Comparison of ENCODE assay signal across 8 cellular contexts in genomic region chr14:93219103-93219726, GRCh38. TPM values are rescaled to one million over a fixed set of nuclear protein-coding genes. Genes with fewer than 3 reads are reported as not detected.
DNase-seq lines count a peak whose midpoint lies in the region; ATAC-seq and TF ChIP-seq lines count a peak whose summit lies in the region.

No MANE protein-coding gene starts in this region.

- H3K27me3 Mint-ChIP-seq in activated CD4-positive, alpha-beta T cell treated with anti-CD3 and anti-CD28 coated beads, Interleukin-2, amount 10 ng/mL, durations not matched to agents 24 days and 14 days = no peaks in the 10 kb centered on the region

- H3K4me3 Mint-ChIP-seq in activated CD4-positive, alpha-beta T cell treated with anti-CD3 and anti-CD28 coated beads, Interleukin-2, amount 10 ng/mL, durations not matched to agents 24 days and 14 days = no peak overlapping the region

- H3K36me3 Mint-ChIP-seq in activated CD4-positive, alpha-beta T cell treated with anti-CD3 and anti-CD28 coated beads, Interleukin-2, amount 10 ng/mL, durations not matched to agents 24 days and 14 days (ENCODE audit: low read depth) = peaks cover 41% of the 10 kb centered on the region

- H3K27ac ChIP-seq in psoas muscle = no peak overlapping the region

- WGBS in psoas muscle, 3 donors = 49 to 63% (median 51%) methylated on average over 3 of the region's 3 CpGs

- TF ChIP-seq CTCF in psoas muscle (IDR thresholded peaks at IDR 0.05) = peak; percentile 46

- no peaks in the 10 kb centered on the region for H3K4me1 ChIP-seq in psoas muscle

- ATAC-seq in HG02623 (IDR thresholded peaks at IDR 0.05; ENCODE audit: unreplicated experiment) (peak; percentile 61), psoas muscle (peak in 2 of 4 donors; percentile 79 to 85), HG03139 (IDR thresholded peaks at IDR 0.05; ENCODE audit: unreplicated experiment) (no peak)

- no peak overlapping the region for H3K27ac Mint-ChIP-seq in activated CD4-positive, alpha-beta T cell treated with anti-CD3 and anti-CD28 coated beads, Interleukin-2, amount 10 ng/mL, durations not matched to agents 24 days and 14 days

- H3K4me3 ChIP-seq in psoas muscle = no peak overlapping the region

- H3K4me1 Mint-ChIP-seq in activated CD4-positive, alpha-beta T cell treated with anti-CD3 and anti-CD28 coated beads, Interleukin-2, amount 10 ng/mL, durations not matched to agents 24 days and 14 days = peaks cover 2% of the 10 kb centered on the region

- H3K36me3 ChIP-seq in psoas muscle (ENCODE audit: insufficient read depth in 1 of 2, low read depth in 1 of 2) = peaks cover 10 to 100% of the 10 kb centered on the region in 2 donors

- DNase-seq in SIG-M5 treated with dmso at 0.1 percent for 504 hours (lab: John Stamatoyannopoulos, UW; ENCODE audit: unreplicated experiment) (peak; percentile 68), SIG-M5 (lab: John Stamatoyannopoulos, UW) (no peak), NCI-H2196 treated with DMSO at 0.1 percent for 48 hours (lab: John Stamatoyannopoulos, UW; ENCODE audit: unreplicated experiment) (peak; percentile 7), fibroblast of peridontal ligament (ENCODE audit: extremely low read depth) (peak; percentile 77), psoas muscle (no peak)
- peak; percentile 83 for DNase-seq in activated CD4-positive, alpha-beta T cell treated with anti-CD3 and anti-CD28 coated beads, Interleukin-2, amount 10 ng/mL, durations not matched to agents 24 days and 14 days

- intact Hi-C loops in activated CD4-positive, alpha-beta T cell treated with anti-CD3 and anti-CD28 coated beads, Interleukin-2, amount 10 ng/mL, durations not matched to agents 24 days and 14 days (cut with micrococcal nuclease) = loop anchor here (1.0 to 2.0 kb wide), 2 partner anchors 106 to 266 kb away; no protein-coding TSS in a partner anchor
- intact Hi-C loops in psoas muscle (cut with DNase I) = loop anchor here in 1 of 2 donors (5.0 kb wide), 2 partner anchors 33 to 102 kb away; partner anchors contain the start of gene ITPK1

- H3K9me3 ChIP-seq in psoas muscle = no peaks in the 10 kb centered on the region

- no peaks in the 10 kb centered on the region for H3K27me3 ChIP-seq in psoas muscle (ENCODE audit: insufficient read depth in 3 of 3, low read length in 2 of 3)

- no peaks in the 10 kb centered on the region for H3K9me3 Mint-ChIP-seq in activated CD4-positive, alpha-beta T cell treated with anti-CD3 and anti-CD28 coated beads, Interleukin-2, amount 10 ng/mL, durations not matched to agents 24 days and 14 days

RNA-seq across cellular contexts. Expression of gene UBR7, which starts 12.2 kb away (rescaled TPM):
- total RNA-seq in activated CD4-positive, alpha-beta T cell treated with anti-CD3 and anti-CD28 coated beads, Interleukin-2, amount 10 ng/mL, durations not matched to agents 24 days and 14 days = 32.5 and 35.3 TPM in 2 replicates
- total RNA-seq in psoas muscle = 10 to 100 TPM; 11.5 to 22.0 (median 14.5) TPM
- polyA plus RNA-seq in psoas muscle = 10 to 100 TPM; 16.6 to 32.6 (median 20.2) TPM

RNA-seq across cellular contexts. Expression of gene GON7, which starts 12.3 kb away (rescaled TPM):
- 16.3 and 17.0 TPM in 2 replicates for total RNA-seq in activated CD4-positive, alpha-beta T cell treated with anti-CD3 and anti-CD28 coated beads, Interleukin-2, amount 10 ng/mL, durations not matched to agents 24 days and 14 days
- total RNA-seq in psoas muscle = 10 to 100 TPM in 1 of 4 donors, 1 to 10 TPM in 3; 7.4 to 10.3 (median 7.6) TPM
- 10 to 100 TPM; 15.5 to 49.3 (median 23.3) TPM for polyA plus RNA-seq in psoas muscle

RNA-seq across cellular contexts. Expression of gene LYSET, which starts 34.1 kb away (rescaled TPM):
- total RNA-seq in activated CD4-positive, alpha-beta T cell treated with anti-CD3 and anti-CD28 coated beads, Interleukin-2, amount 10 ng/mL, durations not matched to agents 24 days and 14 days = 14.7 and 18.6 TPM in 2 replicates
- 10 to 100 TPM; 19.7 to 30.1 (median 24.4) TPM for total RNA-seq in psoas muscle
- polyA plus RNA-seq in psoas muscle = 10 to 100 TPM; 29.1 to 50.1 (median 37.0) TPM

RNA-seq across cellular contexts. Expression of gene MOAP1, which starts 34.5 kb away (rescaled TPM):
- total RNA-seq in activated CD4-positive, alpha-beta T cell treated with anti-CD3 and anti-CD28 coated beads, Interleukin-2, amount 10 ng/mL, durations not matched to agents 24 days and 14 days = 16.2 and 17.1 TPM in 2 replicates
- total RNA-seq in psoas muscle = 10 to 100 TPM; 28.4 to 49.2 (median 35.1) TPM
- polyA plus RNA-seq in psoas muscle = 10 to 100 TPM; 20.5 to 53.6 (median 22.6) TPM

Comparison
In these comparisons a context has a peak if more than half of its experiments do, and no peak if none do; other contexts are left out.
1. DNase-seq: peak in SIG-M5 treated with dmso at 0.1 percent for 504 hours (single experiment), NCI-H2196 treated with DMSO at 0.1 percent for 48 hours (single experiment), activated CD4-positive, alpha-beta T cell treated with anti-CD3 and anti-CD28 coated beads, Interleukin-2, amount 10 ng/mL, durations not matched to agents 24 days and 14 days (single experiment) and fibroblast of peridontal ligament (single experiment); none in SIG-M5 (single experiment) and psoas muscle (0 of 2).